1 cellular context compared by ENCODE assay signal in genomic region chr12:101407438-101408345, GRCh38.
TF ChIP-seq lines count a peak whose summit lies in the region.

TSS of gene ARL1 (minus strand) at chr12:101407772. CDS start at chr12:101407645, 127 bp downstream.

TF ChIP-seq in HepG2, 621 proteins besides CTCF, POLR2A, EP300 and RAD21 (continued from another document and continues in another):
- TF ChIP-seq MLX (CRISPR knock-in tag; IDR thresholded peaks at IDR 0.05) (no peak), ZNF510 (CRISPR knock-in tag; IDR thresholded peaks at IDR 0.05; ENCODE audit: low read depth) (no peak), PHF21A (CRISPR knock-in tag; IDR thresholded peaks at IDR 0.05) (peak; percentile 78), AKNA (CRISPR knock-in tag; IDR thresholded peaks at IDR 0.05; ENCODE audit: borderline replicate concordance) (0 out of 2 replicates have a peak, but pooled peaks have one; percentile 73), MXI1 (IDR thresholded peaks at IDR 0.05; ENCODE audit: borderline replicate concordance, low read depth, low read length) (peak; percentile 38; the same call in 1 of the 3 replicates), NR2C2 (CRISPR knock-in tag; IDR thresholded peaks at IDR 0.05; ENCODE audit: borderline replicate concordance) (peak; percentile 73), MYPOP (CRISPR knock-in tag; IDR thresholded peaks at IDR 0.05) (peak; percentile 17; the same call in 1 of the 2 replicates), IKZF5 (CRISPR knock-in tag; IDR thresholded peaks at IDR 0.05) (no peak), ARNTL (CRISPR knock-in tag; IDR thresholded peaks at IDR 0.05) (no peak), ZSCAN25 (CRISPR knock-in tag; IDR thresholded peaks at IDR 0.05) (peak; percentile 23), ZNF230 (CRISPR knock-in tag; IDR thresholded peaks at IDR 0.05) (peak; percentile 69; the same call in 1 of the 2 replicates), HOXA5 (CRISPR knock-in tag; IDR thresholded peaks at IDR 0.05) (0 out of 2 replicates have a peak, but pooled peaks have one; percentile 54), TAF1 (CRISPR knock-in tag; IDR thresholded peaks at IDR 0.05) (peak; percentile 77), CHD4 (IDR thresholded peaks at IDR 0.05; ENCODE audit: borderline replicate concordance, low read length) (no peak), PLSCR1 (CRISPR knock-in tag; IDR thresholded peaks at IDR 0.05; ENCODE audit: borderline replicate concordance) (no peak), HIVEP1 (CRISPR knock-in tag; IDR thresholded peaks at IDR 0.05) (peak; percentile 76), PRPF4 (IDR thresholded peaks at IDR 0.05; ENCODE audit: low read depth, low read length, poor library complexity, severe bottlenecking) (no peak), MAFG (CRISPR knock-in tag; IDR thresholded peaks at IDR 0.05) (no peak), ZNF513 (CRISPR knock-in tag; conservative IDR thresholded peaks at IDR 0.05) (no peak), KDM3A (CRISPR knock-in tag; IDR thresholded peaks at IDR 0.05; ENCODE audit: low read depth) (peak; percentile 55; the same call in 1 of the 2 replicates), CREBL2 (CRISPR knock-in tag; IDR thresholded peaks at IDR 0.05; ENCODE audit: borderline replicate concordance) (peak; percentile 79; the same call in 1 of the 2 replicates), FOXP4 (CRISPR knock-in tag; IDR thresholded peaks at IDR 0.05) (0 out of 2 replicates have a peak, but pooled peaks have one; percentile 12), ATM (IDR thresholded peaks at IDR 0.05; ENCODE audit: borderline replicate concordance) (no peak), REPIN1 (CRISPR knock-in tag; IDR thresholded peaks at IDR 0.05; ENCODE audit: borderline replicate concordance, low read depth) (peak; percentile 17; the same call in 1 of the 2 replicates), ARID4A (CRISPR knock-in tag; IDR thresholded peaks at IDR 0.05; ENCODE audit: borderline replicate concordance) (peak; percentile 85), ZNF563 (CRISPR knock-in tag; IDR thresholded peaks at IDR 0.05) (peak; percentile 68; the same call in 1 of the 2 replicates), ZMYM2 (CRISPR knock-in tag; IDR thresholded peaks at IDR 0.05) (0 out of 2 replicates have a peak, but pooled peaks have one; percentile 18), ZNF547 (CRISPR knock-in tag; IDR thresholded peaks at IDR 0.05) (0 out of 2 replicates have a peak, but pooled peaks have one; percentile 28), TCF7L2 (IDR thresholded peaks at IDR 0.05; ENCODE audit: low read depth, low read length) (no peak), JARID2 (CRISPR knock-in tag; IDR thresholded peaks at IDR 0.05; ENCODE audit: insufficient replicate concordance) (no peak), ZNF687 (CRISPR knock-in tag; IDR thresholded peaks at IDR 0.05) (peak; percentile 88), ZNF598 (CRISPR knock-in tag; IDR thresholded peaks at IDR 0.05; ENCODE audit: borderline replicate concordance) (no peak; the same call in 1 of the 2 replicates)
